In the genomic region with DNA sequence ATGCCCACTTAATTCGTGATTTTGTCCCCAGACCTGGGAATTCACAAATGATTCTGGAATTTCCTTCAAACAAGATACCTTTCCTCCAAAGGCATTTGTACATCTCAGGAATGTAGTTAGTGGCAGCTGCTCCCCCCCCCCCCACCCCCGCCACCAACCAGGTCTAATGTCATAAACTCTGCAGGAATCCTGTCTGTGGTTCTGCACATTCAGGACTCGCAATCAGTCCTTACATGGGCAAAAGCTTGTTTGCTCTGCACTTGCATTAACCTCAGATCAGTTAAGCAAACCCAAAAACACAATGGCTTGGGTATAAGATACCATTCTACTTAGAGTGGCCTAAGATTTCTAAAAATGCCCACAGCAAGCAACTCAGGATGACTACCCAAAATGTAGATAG, we compare ENCODE assay signal across 17 cellular contexts.
DNase-seq lines count a peak whose midpoint lies in the region; ATAC-seq, FAIRE-seq and TF ChIP-seq lines count a peak whose summit lies in the region.
"Had no signal": no experiment of that assay in that cellular context is flagged by ENCODE, and none has a peak within 500 bp of the region (broad histone marks: within the 10 kb centered on the region; RNA-seq: fewer than 3 reads in every experiment).

No MANE protein-coding gene starts in this region.

- H3K4me1 ChIP-seq in foreskin keratinocyte = peaks cover 13% of the 10 kb centered on the region
- H3K4me1 ChIP-seq: transverse colon had no signal

- ATAC-seq in foreskin keratinocyte (no peak), GM21717 (IDR thresholded peaks at IDR 0.05; ENCODE audit: unreplicated experiment) (no peak)
- ATAC-seq: activated naive CD4-positive, alpha-beta T cell treated with anti-CD3 and anti-CD28 coated beads, Interleukin-2, amount 50 U/mL, for 72 hours had no signal

- H3K27ac ChIP-seq in foreskin keratinocyte = no peak overlapping the region
- H3K27ac ChIP-seq: 22Rv1, transverse colon had no signal

- FAIRE-seq in RCC 7860 (lab: Jason Lieb, UNC) = no peak

- no peak overlapping the region for H3K4me3 ChIP-seq in skeletal muscle cell (ENCODE audit: low read depth, low read length)
- H3K4me3 ChIP-seq: transverse colon had no signal

- DNase-seq in DMS53 (lab: John Stamatoyannopoulos, UW) (peak; percentile 47), DMS53 treated with DMSO at 0.1 percent for 48 hours (lab: John Stamatoyannopoulos, UW; ENCODE audit: unreplicated experiment) (no peak), RCC 7860 (ENCODE audit: low spot score) (peak; percentile 94), foreskin keratinocyte (peak; percentile 27 to 40), skeletal muscle cell (ENCODE audit: low read depth) (peak; percentile 36), NCI-H446 treated with DMSO at 0.1 percent for 48 hours (lab: John Stamatoyannopoulos, UW) (no peak)
- no peak for DNase-seq in stimulated activated CD4-positive, alpha-beta T cell treated with anti-CD3 and anti-CD28 coated beads, Interleukin-15, amount 100 ng/mL, for 24 hours
- DNase-seq: activated CD4-positive, alpha-beta T cell treated with anti-CD3 and anti-CD28 coated beads for 4 hours; CD4-positive, alpha-beta T cell; NCI-H446; stimulated activated CD4-positive, alpha-beta T cell treated with anti-CD3 and anti-CD28 coated beads, Interleukin-2, amount 100 ng/mL, for 24 hours; stimulated activated CD8-positive, alpha-beta memory T cell treated with anti-CD3 and anti-CD28 coated beads, Interleukin-4, amount 100 ng/mL, for 48 hours; T-helper 2 cell; transverse colon had no signal

- no peaks in the 10 kb centered on the region for H3K27me3 ChIP-seq in foreskin keratinocyte
- H3K27me3 ChIP-seq: transverse colon had no signal

- no peak for TF ChIP-seq CTCF in foreskin keratinocyte (conservative IDR thresholded peaks at IDR 0.05)

Comparison
In these comparisons a context has a peak if more than half of its experiments do, and no peak if none do; other contexts are left out.
1. DNase-seq: peak in DMS53 (single experiment), RCC 7860 (single experiment), foreskin keratinocyte (2 of 2) and skeletal muscle cell (single experiment); none in DMS53 treated with DMSO at 0.1 percent for 48 hours (single experiment), stimulated activated CD4-positive, alpha-beta T cell treated with anti-CD3 and anti-CD28 coated beads, Interleukin-15, amount 100 ng/mL, for 24 hours (single experiment) and NCI-H446 treated with DMSO at 0.1 percent for 48 hours (single experiment).